3 cellular contexts compared by ENCODE assay signal in genomic region chr6:1135726-1136414, GRCh38.
TF ChIP-seq lines count a peak whose summit lies in the region.

No MANE protein-coding gene starts in this region.

TF ChIP-seq in liver, 16 proteins besides CTCF, POLR2A, EP300 and RAD21:
- TF ChIP-seq ZBTB33 (IDR thresholded peaks at IDR 0.05) (no peak), HNF4A (conservative IDR thresholded peaks at IDR 0.05) (peak in 1 of 2 donors; percentile 70)

TF ChIP-seq in HepG2, 621 proteins besides CTCF, POLR2A, EP300 and RAD21:
- no peak for TF ChIP-seq MAFK (conservative IDR thresholded peaks at IDR 0.05 in 1 of 2, IDR thresholded peaks at IDR 0.05 in 1 of 2; ENCODE audit: low read length in 2 of 2)
- TF ChIP-seq ZNF350 (CRISPR knock-in tag; IDR thresholded peaks at IDR 0.05; ENCODE audit: borderline replicate concordance, low read depth): no peak
- TF ChIP-seq ZNF781 (CRISPR knock-in tag; IDR thresholded peaks at IDR 0.05; ENCODE audit: borderline replicate concordance, not compliant biosample characterization): no peak
- no peak for TF ChIP-seq ZFP36L2 (CRISPR knock-in tag; IDR thresholded peaks at IDR 0.05)
- no peak for TF ChIP-seq ZNF780A (CRISPR knock-in tag; IDR thresholded peaks at IDR 0.05)
- TF ChIP-seq NAIF1 (CRISPR knock-in tag; IDR thresholded peaks at IDR 0.05; ENCODE audit: borderline replicate concordance): no peak
- TF ChIP-seq ZNF44 (CRISPR knock-in tag; IDR thresholded peaks at IDR 0.05): no peak
- no peak for TF ChIP-seq ZNF773 (CRISPR knock-in tag; IDR thresholded peaks at IDR 0.05; ENCODE audit: borderline replicate concordance)
- no peak for TF ChIP-seq SOX5 (CRISPR knock-in tag; IDR thresholded peaks at IDR 0.05; ENCODE audit: borderline replicate concordance)
- TF ChIP-seq E2F1 (CRISPR knock-in tag; IDR thresholded peaks at IDR 0.05): no peak
- TF ChIP-seq ZNF18 (CRISPR knock-in tag; IDR thresholded peaks at IDR 0.05; ENCODE audit: insufficient replicate concordance): no peak
- TF ChIP-seq ZNF782 (CRISPR knock-in tag; IDR thresholded peaks at IDR 0.05; ENCODE audit: borderline replicate concordance): no peak

TF ChIP-seq in neural cell, 6 proteins besides CTCF, POLR2A, EP300 and RAD21:
- TF ChIP-seq EZH2 (IDR thresholded peaks at IDR 0.05; ENCODE audit: borderline replicate concordance, insufficient read depth, low read length, poor library complexity, severe bottlenecking) (no peak), MXI1 (conservative IDR thresholded peaks at IDR 0.05; ENCODE audit: poor library complexity, severe bottlenecking) (no peak), REST (IDR thresholded peaks at IDR 0.05; ENCODE audit: borderline replicate concordance) (no peak), SMC3 (conservative IDR thresholded peaks at IDR 0.05; ENCODE audit: poor library complexity) (no peak), TAF1 (IDR thresholded peaks at IDR 0.05; ENCODE audit: low read depth) (no peak), POLR2AphosphoS5 (IDR thresholded peaks at IDR 0.05) (no peak)
